Comparison of ENCODE assay signal across 2 cellular contexts in the genomic region with DNA sequence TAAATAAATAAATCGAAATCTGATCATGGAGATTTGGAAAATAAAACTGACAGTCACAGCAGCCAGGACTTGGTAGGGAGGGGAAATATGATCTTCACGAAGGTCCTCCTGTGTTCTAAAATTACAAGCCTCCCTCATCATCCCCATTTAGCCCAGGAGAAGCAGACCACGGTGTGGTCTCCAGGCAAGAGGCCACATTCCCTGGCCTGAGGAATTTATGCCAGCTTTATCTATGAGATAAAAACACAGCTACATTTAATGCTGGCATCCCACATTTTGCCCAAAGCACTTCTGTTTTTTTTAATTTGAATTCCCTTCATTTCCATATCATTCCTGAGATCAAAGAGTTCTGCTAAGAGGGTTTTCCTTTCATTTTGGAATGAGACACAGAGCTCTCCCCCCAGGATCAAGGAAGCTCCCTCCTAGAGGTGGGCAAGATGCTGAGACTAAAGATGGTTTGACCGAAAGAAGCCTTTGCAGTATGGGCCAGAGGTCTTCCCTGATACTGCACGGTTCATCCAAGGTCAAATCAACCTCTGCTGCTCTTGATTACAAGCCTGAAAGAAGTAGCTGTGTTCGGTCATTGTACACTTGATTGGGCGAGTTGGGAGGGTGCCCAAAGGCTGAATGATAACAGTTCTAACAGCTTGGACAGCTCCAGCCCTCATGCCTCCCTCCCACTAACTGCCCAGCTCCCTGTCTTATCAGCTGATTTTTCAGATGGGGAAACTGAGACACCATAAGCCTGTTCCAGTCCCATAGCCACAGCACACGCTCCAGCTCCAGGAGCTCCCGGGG.
TF ChIP-seq lines count a peak whose summit lies in the region.

No MANE protein-coding gene starts in this region.

TF ChIP-seq in SK-N-SH, 30 proteins besides CTCF, POLR2A, EP300 and RAD21:
- TF ChIP-seq, protein P1, sequence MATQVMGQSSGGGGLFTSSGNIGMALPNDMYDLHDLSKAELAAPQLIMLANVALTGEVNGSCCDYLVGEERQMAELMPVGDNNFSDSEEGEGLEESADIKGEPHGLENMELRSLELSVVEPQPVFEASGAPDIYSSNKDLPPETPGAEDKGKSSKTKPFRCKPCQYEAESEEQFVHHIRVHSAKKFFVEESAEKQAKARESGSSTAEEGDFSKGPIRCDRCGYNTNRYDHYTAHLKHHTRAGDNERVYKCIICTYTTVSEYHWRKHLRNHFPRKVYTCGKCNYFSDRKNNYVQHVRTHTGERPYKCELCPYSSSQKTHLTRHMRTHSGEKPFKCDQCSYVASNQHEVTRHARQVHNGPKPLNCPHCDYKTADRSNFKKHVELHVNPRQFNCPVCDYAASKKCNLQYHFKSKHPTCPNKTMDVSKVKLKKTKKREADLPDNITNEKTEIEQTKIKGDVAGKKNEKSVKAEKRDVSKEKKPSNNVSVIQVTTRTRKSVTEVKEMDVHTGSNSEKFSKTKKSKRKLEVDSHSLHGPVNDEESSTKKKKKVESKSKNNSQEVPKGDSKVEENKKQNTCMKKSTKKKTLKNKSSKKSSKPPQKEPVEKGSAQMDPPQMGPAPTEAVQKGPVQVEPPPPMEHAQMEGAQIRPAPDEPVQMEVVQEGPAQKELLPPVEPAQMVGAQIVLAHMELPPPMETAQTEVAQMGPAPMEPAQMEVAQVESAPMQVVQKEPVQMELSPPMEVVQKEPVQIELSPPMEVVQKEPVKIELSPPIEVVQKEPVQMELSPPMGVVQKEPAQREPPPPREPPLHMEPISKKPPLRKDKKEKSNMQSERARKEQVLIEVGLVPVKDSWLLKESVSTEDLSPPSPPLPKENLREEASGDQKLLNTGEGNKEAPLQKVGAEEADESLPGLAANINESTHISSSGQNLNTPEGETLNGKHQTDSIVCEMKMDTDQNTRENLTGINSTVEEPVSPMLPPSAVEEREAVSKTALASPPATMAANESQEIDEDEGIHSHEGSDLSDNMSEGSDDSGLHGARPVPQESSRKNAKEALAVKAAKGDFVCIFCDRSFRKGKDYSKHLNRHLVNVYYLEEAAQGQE (IDR thresholded peaks at IDR 0.05; ENCODE audit: low read depth, low read length), result peak; percentile 71; the same call in 1 of the 2 replicates
- TF ChIP-seq GATA2 (CRISPR knock-in tag; IDR thresholded peaks at IDR 0.05) (0 out of 2 replicates have a peak, but pooled peaks have one; percentile 13), GABPA (IDR thresholded peaks at IDR 0.05; ENCODE audit: low read depth) (no peak), RCOR1 (IDR thresholded peaks at IDR 0.05; ENCODE audit: low read length) (peak; percentile 77)
TF ChIP-seq in SK-N-SH: peak in this region for 3.

TF ChIP-seq in SK-N-SH treated with all-trans-retinoic acid at 6 μM for 48 hours, 23 proteins besides CTCF, POLR2A, EP300 and RAD21 (continued from another document):
- TF ChIP-seq BACH2 (CRISPR knock-in tag; IDR thresholded peaks at IDR 0.05; ENCODE audit: borderline replicate concordance) (no peak), ESRRG (CRISPR knock-in tag; IDR thresholded peaks at IDR 0.05) (no peak), ISL1 (CRISPR knock-in tag; IDR thresholded peaks at IDR 0.05) (no peak)
TF ChIP-seq in SK-N-SH treated with all-trans-retinoic acid at 6 μM for 48 hours: peak in this region for 0.
